In the genomic region with DNA sequence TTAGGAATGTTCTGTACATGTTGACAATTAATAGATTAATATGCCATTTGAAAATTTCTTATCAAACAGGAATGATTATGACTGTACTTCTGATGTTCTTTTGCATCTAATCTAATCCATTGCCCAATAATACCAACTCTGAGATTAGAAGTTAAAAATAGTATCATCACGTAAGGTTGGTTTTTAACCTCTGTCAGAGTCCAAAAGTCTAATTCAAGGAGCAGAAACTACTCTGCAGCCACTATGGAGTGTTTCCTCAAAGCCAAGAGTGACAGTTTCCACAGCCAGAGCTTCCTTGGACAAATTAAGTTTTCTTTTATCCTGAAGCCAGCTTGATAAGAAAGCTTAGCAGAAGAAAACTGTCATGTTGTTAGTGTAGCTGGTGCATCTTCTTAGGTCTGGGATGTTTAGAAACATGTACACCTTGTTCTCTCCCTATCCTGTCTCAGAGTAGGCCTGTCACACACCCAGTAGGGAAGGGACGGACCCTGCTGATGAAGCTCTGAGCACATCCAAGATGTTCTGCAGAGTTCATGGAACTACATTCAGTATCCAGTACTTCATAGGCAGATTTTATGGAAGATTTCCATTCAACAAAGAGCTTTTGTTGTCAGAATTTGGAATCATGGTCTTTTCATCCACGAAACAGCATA, we compare ENCODE assay signal across 27 cellular contexts.
"Had no signal": no experiment of that assay in that cellular context is flagged by ENCODE, and none has a peak within 500 bp of the region (broad histone marks: within the 10 kb centered on the region; RNA-seq: fewer than 3 reads in every experiment).

No MANE protein-coding gene starts in this region.

- H3K4me3 Mint-ChIP-seq: immature natural killer cell; naive thymus-derived CD8-positive, alpha-beta T cell; nephron; neural crest cell; stimulated activated effector memory CD8-positive, alpha-beta T cell treated with anti-CD3 and anti-CD28 coated beads, Interleukin-12 subunit alpha, Interleukin-12 subunit beta, amount 100 ng/mL, for 72 hours; stimulated activated naive CD8-positive, alpha-beta T cell treated with anti-CD3 and anti-CD28 coated beads, Interleukin-15, Interleukin-2, amounts not matched to agents 100 ng/mL and 50 ng/mL, for 24 hours had no signal

- H3K9ac ChIP-seq: parathyroid adenoma had no signal

- ATAC-seq: left ventricle myocardium superior; lower lobe of right lung; naive thymus-derived CD8-positive, alpha-beta T cell; psoas muscle; sciatic nerve; stimulated activated effector memory CD8-positive, alpha-beta T cell treated with anti-CD3 and anti-CD28 coated beads, Interleukin-12 subunit alpha, Interleukin-12 subunit beta, amount 100 ng/mL, for 72 hours had no signal

- H3K36me3 Mint-ChIP-seq: stimulated activated effector memory CD8-positive, alpha-beta T cell treated with anti-CD3 and anti-CD28 coated beads, Interleukin-12 subunit alpha, Interleukin-12 subunit beta, amount 100 ng/mL, for 72 hours had no signal

- H3K27ac Mint-ChIP-seq: immature natural killer cell; nephron; stimulated activated effector memory CD8-positive, alpha-beta T cell treated with anti-CD3 and anti-CD28 coated beads, Interleukin-12 subunit alpha, Interleukin-12 subunit beta, amount 100 ng/mL, for 72 hours; stimulated activated naive CD8-positive, alpha-beta T cell treated with anti-CD3 and anti-CD28 coated beads, Interleukin-15, Interleukin-2, amounts not matched to agents 100 ng/mL and 50 ng/mL, for 24 hours had no signal

- H3K4me3 ChIP-seq: lower lobe of right lung, psoas muscle, right atrium auricular region, skin epidermis, spleen, suprapubic skin, thoracic aorta, tibial artery, uterus had no signal

- H3K27me3 ChIP-seq: right atrium auricular region, spleen, suprapubic skin, tibial artery, uterus had no signal

- H3K27me3 Mint-ChIP-seq: naive thymus-derived CD8-positive, alpha-beta T cell; stimulated activated naive CD8-positive, alpha-beta T cell treated with anti-CD3 and anti-CD28 coated beads, Interleukin-15, Interleukin-2, amounts not matched to agents 100 ng/mL and 50 ng/mL, for 24 hours had no signal

- H3K36me3 ChIP-seq: lower lobe of right lung, right atrium auricular region, spleen, suprapubic skin, thoracic aorta, tibial artery, uterus had no signal

- H3K4me1 Mint-ChIP-seq: immature natural killer cell; naive thymus-derived CD8-positive, alpha-beta T cell; nephron; neural crest cell; stimulated activated effector memory CD8-positive, alpha-beta T cell treated with anti-CD3 and anti-CD28 coated beads, Interleukin-12 subunit alpha, Interleukin-12 subunit beta, amount 100 ng/mL, for 72 hours had no signal

- FAIRE-seq: islet of Langerhans, kidney had no signal

- H3K27ac ChIP-seq: lower lobe of right lung, parathyroid adenoma, psoas muscle, right atrium auricular region, skin epidermis, spleen, suprapubic skin, thoracic aorta, tibial artery, uterus had no signal

- DNase-seq: hypothalamus; immature natural killer cell; kidney; left ventricle myocardium superior; lower lobe of right lung; mammary epithelial cell; mesenchymal stem cell; naive thymus-derived CD8-positive, alpha-beta T cell; nucleus accumbens; psoas muscle; spleen; stimulated activated CD4-positive, alpha-beta T cell treated with anti-CD3 and anti-CD28 coated beads, Interleukin-4, amount 100 ng/mL, for 24 hours; stimulated activated naive CD4-positive, alpha-beta T cell; tibial artery; trophoblast cell; uterus had no signal

- H3K4me1 ChIP-seq: lower lobe of right lung, parathyroid adenoma, psoas muscle, right atrium auricular region, spleen, suprapubic skin, tibial artery, uterus had no signal
